In the genomic region with DNA sequence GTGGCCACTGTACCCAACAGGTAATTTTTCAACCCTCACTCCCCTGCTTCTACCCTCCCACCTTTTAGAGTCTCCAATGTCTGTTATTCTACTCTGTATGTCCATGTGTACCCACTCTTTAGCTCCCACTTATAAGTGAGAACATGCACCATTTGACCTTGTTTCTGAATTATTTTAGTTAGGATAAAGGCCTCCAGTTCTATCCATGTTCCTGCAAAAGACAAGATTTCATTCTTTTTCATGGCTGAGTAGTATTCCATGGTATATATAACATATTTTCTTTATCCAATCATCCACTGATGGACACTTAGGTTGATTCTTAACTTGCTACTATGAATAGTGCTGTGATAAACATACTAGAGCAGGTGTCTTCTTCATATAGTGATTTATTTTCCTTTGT, we compare ENCODE assay signal across 26 cellular contexts. TPM values are rescaled to one million over a fixed set of nuclear protein-coding genes. Genes with fewer than 3 reads are reported as not detected.
A peak's percentile ranks its signal among the peaks of the same experiment; 100 is the strongest.
DNase-seq lines count a peak whose midpoint lies in the region; ATAC-seq, FAIRE-seq and TF ChIP-seq lines count a peak whose summit lies in the region.
"Had no signal": no experiment of that assay in that cellular context is flagged by ENCODE, and none has a peak within 500 bp of the region (broad histone marks: within the 10 kb centered on the region; RNA-seq: fewer than 3 reads in every experiment).

No MANE protein-coding gene starts in this region.

- peak overlapping the region; percentile 94 for H3K27ac Mint-ChIP-seq in neural crest cell (ENCODE audit: unreplicated experiment)
- H3K27ac Mint-ChIP-seq in CD4-positive, alpha-beta T cell, result no peak overlapping the region
- H3K27ac Mint-ChIP-seq: B cell; CD4-positive, alpha-beta memory T cell; CD8-positive, alpha-beta memory T cell had no signal

- H3K4me1 ChIP-seq in HEK293 (ENCODE audit: control insufficient read depth, insufficient read depth, low read length) (no peaks in the 10 kb centered on the region), HepG2 (ENCODE audit: insufficient read depth, low read length) (peaks cover 95% of the 10 kb centered on the region), tibial artery (no peaks in the 10 kb centered on the region)

- no peaks in the 10 kb centered on the region for H4K20me1 ChIP-seq in HepG2 (ENCODE audit: insufficient read depth, low read length)
- H4K20me1 ChIP-seq: BLaER1 treated with 17β-estradiol and CSF1 and Interleukin-3, amounts not matched to agents 10 nM and 100 nM had no signal

- no peaks in the 10 kb centered on the region for H3K27me3 Mint-ChIP-seq in neural crest cell (ENCODE audit: low read depth)
- H3K27me3 Mint-ChIP-seq in CD4-positive, alpha-beta T cell, result no peaks in the 10 kb centered on the region
- H3K27me3 Mint-ChIP-seq: B cell; CD4-positive, alpha-beta memory T cell; CD8-positive, alpha-beta memory T cell had no signal

- H3K27me3 ChIP-seq in HepG2 (ENCODE audit: control insufficient read depth in 1 of 2, insufficient read depth in 2 of 2, low read length in 2 of 2) (no peaks in the 10 kb centered on the region), tibial artery (no peaks in the 10 kb centered on the region)
- no peaks in the 10 kb centered on the region for H3K27me3 ChIP-seq in CD4-positive, alpha-beta T cell (ENCODE audit: control insufficient read depth, insufficient read depth, low read length)
- H3K27me3 ChIP-seq: BLaER1 treated with 17β-estradiol and CSF1 and Interleukin-3, amounts not matched to agents 10 nM and 100 nM had no signal

- TF ChIP-seq EP300 in HepG2 (IDR thresholded peaks at IDR 0.05; ENCODE audit: low read depth in 2 of 2, low read length in 2 of 2) (no peak), HepG2 (CRISPR knock-in tag; IDR thresholded peaks at IDR 0.05; ENCODE audit: borderline replicate concordance) (no peak)

- no peaks in the 10 kb centered on the region for H3K9me3 Mint-ChIP-seq in neural crest cell
- H3K9me3 Mint-ChIP-seq in CD4-positive, alpha-beta T cell, result no peaks in the 10 kb centered on the region
- H3K9me3 Mint-ChIP-seq: CD4-positive, alpha-beta memory T cell; CD8-positive, alpha-beta memory T cell had no signal

- H3K9me3 ChIP-seq in HEK293 (ENCODE audit: control insufficient read depth, insufficient read depth, low read depth, low read length), result no peaks in the 10 kb centered on the region
- H3K9me3 ChIP-seq in HepG2 (ENCODE audit: low read length), result no peaks in the 10 kb centered on the region
- no peaks in the 10 kb centered on the region for H3K9me3 ChIP-seq in CD4-positive, alpha-beta T cell (ENCODE audit: control insufficient read depth, low read length)
- no peaks in the 10 kb centered on the region for H3K9me3 ChIP-seq in tibial artery

- TF ChIP-seq CTCF in HEK293 (tag by site-specific recombination; IDR thresholded peaks at IDR 0.05) (no peak), HepG2 (CRISPR knock-in tag; IDR thresholded peaks at IDR 0.05) (no peak), neural crest cell (conservative IDR thresholded peaks at IDR 0.05) (no peak), tibial artery (IDR thresholded peaks at IDR 0.05) (no peak)
- TF ChIP-seq CTCF in CD4-positive, alpha-beta T cell (IDR thresholded peaks at IDR 0.05), result no peak

- H3K4me3 ChIP-seq in HEK293 (ENCODE audit: low read depth, low read length) (no peak overlapping the region), HepG2 (replicated peaks in 1 of 3; ENCODE audit: insufficient read depth in 1 of 3, low read depth in 2 of 3, low read length in 3 of 3) (no peak overlapping the region), tibial artery (no peak overlapping the region)
- H3K4me3 ChIP-seq: BLaER1 treated with 17β-estradiol and CSF1 and Interleukin-3, amounts not matched to agents 10 nM and 100 nM; GM12878 had no signal

- FAIRE-seq in HepG2 (lab: Jason Lieb, UNC), result no peak
- FAIRE-seq: A204.1, GM12878, GM12892, GM18507 had no signal

- CTCF ChIA-PET in HEK293 (lab: Yijun Ruan, JAX), result no interaction called here
- CTCF ChIA-PET in HepG2 (lab: Yijun Ruan, JAX; ENCODE audit: low intra/inter-chr PET ratio, low total read pairs), result no interaction called here
- CTCF ChIA-PET in CD4-positive, alpha-beta T cell (lab: Charles Lee), result interaction anchor here (1.2 to 1.4 kb wide), 2 partner anchors 8 to 13 kb away, joined by 3 to 4 read pairs; no protein-coding TSS in a partner anchor

- H3K36me3 Mint-ChIP-seq in neural crest cell (ENCODE audit: low read depth), result peaks cover 5% of the 10 kb centered on the region
- peaks cover 40% of the 10 kb centered on the region for H3K36me3 Mint-ChIP-seq in CD4-positive, alpha-beta T cell (ENCODE audit: low read depth)

- H3K4me2 ChIP-seq in HepG2 (ENCODE audit: low read depth, low read length), result peak overlapping the region; percentile 43
- H3K4me2 ChIP-seq: BLaER1 treated with 17β-estradiol and CSF1 and Interleukin-3, amounts not matched to agents 10 nM and 100 nM had no signal

- POLR2A ChIA-PET in HEK293 (lab: Yijun Ruan, JAX) (no interaction called here), HepG2 (lab: Yijun Ruan, JAX) (interaction anchor here (1.0 to 1.6 kb wide), 2 partner anchors 11 to 42 kb away, joined by 3 read pairs; no protein-coding TSS in a partner anchor)
- POLR2A ChIA-PET in CD4-positive, alpha-beta T cell (lab: Charles Lee), result interaction anchor here (1.0 kb wide), 1 partner anchor 81 kb away, joined by 4 read pairs; no protein-coding TSS in a partner anchor

- peaks cover 15 to 21% of the 10 kb centered on the region in 2 experiments for H3K36me3 ChIP-seq in HEK293 (ENCODE audit: control insufficient read depth in 2 of 2, insufficient read depth in 1 of 2, low read length in 2 of 2)
- peaks cover 1 to 31% of the 10 kb centered on the region in 2 experiments; a peak in 4 of 5 replicates for H3K36me3 ChIP-seq in HepG2 (replicated peaks in 1 of 2; ENCODE audit: control insufficient read depth in 1 of 2, insufficient read depth in 2 of 2, low read length in 2 of 2)
- H3K36me3 ChIP-seq in tibial artery, result no peaks in the 10 kb centered on the region
- H3K36me3 ChIP-seq: BLaER1 treated with 17β-estradiol and CSF1 and Interleukin-3, amounts not matched to agents 10 nM and 100 nM had no signal

- no peak overlapping the region for H3K9ac ChIP-seq in HepG2 (ENCODE audit: insufficient read depth, low read depth, low read length)
- H3K9ac ChIP-seq: BLaER1 treated with 17β-estradiol and CSF1 and Interleukin-3, amounts not matched to agents 10 nM and 100 nM had no signal

- peaks cover 5% of the 10 kb centered on the region for H3K4me1 Mint-ChIP-seq in neural crest cell
- peaks cover 53% of the 10 kb centered on the region for H3K4me1 Mint-ChIP-seq in CD4-positive, alpha-beta T cell (ENCODE audit: low read depth)

- no peak for TF ChIP-seq RAD21 in HepG2 (CRISPR knock-in tag; IDR thresholded peaks at IDR 0.05)

- DNase-seq in HepG2 (ENCODE audit: low spot score) (no peak), neural crest cell (ENCODE audit: low read depth, low spot score) (no peak), tibial artery (no peak)
- DNase-seq in activated CD8-positive, alpha-beta memory T cell treated with anti-CD3 and anti-CD28 coated beads, Interleukin-2, amount 50 U/mL, for 48 hours, result no peak
- no peak for DNase-seq in CD4-positive, alpha-beta T cell
- DNase-seq: 8988T; AML-193; CD4-positive, alpha-beta memory T cell; CD8-positive, alpha-beta memory T cell; COR-L47; DMS 273 treated with DMSO at 0.1 percent for 48 hours; DMS153; DMS53; DMS79; DND-41; EL; GDM1 had no signal

- no peak for ATAC-seq in HepG2
- no peak for ATAC-seq in esophagus mucosa
- no peak for ATAC-seq in CD4-positive, alpha-beta T cell (ENCODE audit: poor library complexity)
- ATAC-seq: GM12878 had no signal

- H3K79me2 ChIP-seq in HepG2 (ENCODE audit: insufficient read depth, low read length), result peaks cover 54% of the 10 kb centered on the region

- H2AFZ ChIP-seq in HepG2 (ENCODE audit: low read length), result no peak overlapping the region

- intact Hi-C loops in HepG2 (cut with micrococcal nuclease; ENCODE audit: unreplicated experiment) (no loop called here), tibial artery (cut with DNase I; ENCODE audit: low total_unique reads) (no loop called here)
- intact Hi-C loops in CD4-positive, alpha-beta T cell (cut with DNase I, micrococcal nuclease), result loop anchor here in 1 of 2 experiments (5.0 kb wide), 1 partner anchor 35 kb away; a partner anchor contains a TSS

- in situ Hi-C loops in HepG2 (cut with HindIII; ENCODE audit: extremely low pct_ligation_motif_present, low pct_unique_long_range_greater_than_20kb), result no loop called here

- no TSS peak for BruUV-seq in HepG2 (replicated peaks; lab: Mats Ljungman, UMichigan)

- no peak overlapping the region for H3K27ac ChIP-seq in HEK293 (ENCODE audit: extremely low read depth, low read depth, low read length)
- peak overlapping the region; percentile 48 for H3K27ac ChIP-seq in HepG2 (ENCODE audit: extremely low read length, insufficient read depth, low read length)
- no peak overlapping the region for H3K27ac ChIP-seq in CD4-positive, alpha-beta T cell (ENCODE audit: low read depth, low read length)
- H3K27ac ChIP-seq in tibial artery, result no peak overlapping the region
- H3K27ac ChIP-seq: BLaER1 treated with 17β-estradiol and CSF1 and Interleukin-3, amounts not matched to agents 10 nM and 100 nM; C4-2B had no signal

- no peak for TF ChIP-seq POLR2A in HepG2 (IDR thresholded peaks at IDR 0.05; ENCODE audit: insufficient read depth in 1 of 2, low read depth in 2 of 2, low read length in 2 of 2)

- no peak overlapping the region for H3K4me3 Mint-ChIP-seq in neural crest cell
- no peak overlapping the region for H3K4me3 Mint-ChIP-seq in CD4-positive, alpha-beta T cell
- H3K4me3 Mint-ChIP-seq: B cell; CD4-positive, alpha-beta memory T cell; CD8-positive, alpha-beta memory T cell had no signal

RNA-seq across cellular contexts. Expression of a gene that starts 9.1 kb away (rescaled TPM):
- total RNA-seq in HepG2 (2016; rRNA removed; fragmentation: Illumina TruSeq; extraction: Trizol) (151 and 181 TPM in 2 replicates), neural crest cell (12.5 and 18.2 TPM in 2 replicates), esophagus mucosa (3.1 TPM)
- 20.8 and 20.9 TPM in 2 replicates for total RNA-seq in HepG2 (2016; cell fraction: cytosol; rRNA removed; fragmentation: Illumina TruSeq; extraction: Trizol; ENCODE audit: low read depth)
- total RNA-seq in HepG2 (2016; cell fraction: insoluble cytoplasmic fraction; rRNA removed; fragmentation: Illumina TruSeq; extraction: Trizol), result 143 and 194 TPM in 2 replicates
- total RNA-seq in HepG2 (2016; cell fraction: membrane; rRNA removed; fragmentation: Illumina TruSeq; extraction: Trizol), result 32.3 and 33.6 TPM in 2 replicates
- 129 and 136 TPM in 2 replicates for total RNA-seq in HepG2 (2016; cell fraction: nucleus; rRNA removed; fragmentation: Illumina TruSeq; extraction: Trizol)
- polyA plus RNA-seq in HepG2 (2011; rRNA removed), result 153 and 175 TPM in 2 replicates
- 103 and 140 TPM in 2 replicates for polyA plus RNA-seq in HepG2 (2011; cell fraction: cytosol; rRNA removed)
- 97.8 and 111 TPM in 2 replicates for polyA plus RNA-seq in HepG2 (2011; cell fraction: nucleus; rRNA removed)
- 154 and 170 TPM in 2 replicates for polyA plus RNA-seq in HepG2 (2012)
- 10.8 and 11.0 TPM in 2 replicates for polyA plus RNA-seq in HepG2 (2016; cell fraction: cytosol; fragmentation: Illumina TruSeq; extraction: Trizol; ENCODE audit: low read depth)
- polyA plus RNA-seq in HepG2 (2016; cell fraction: insoluble cytoplasmic fraction; fragmentation: Illumina TruSeq; extraction: Trizol; ENCODE audit: low read depth), result 162 and 177 TPM in 2 replicates
- polyA plus RNA-seq in HepG2 (2016; cell fraction: membrane; fragmentation: Illumina TruSeq; extraction: Trizol; ENCODE audit: low read depth), result 19.7 and 20.5 TPM in 2 replicates
- 75.4 and 82.9 TPM in 2 replicates for polyA plus RNA-seq in HepG2 (2016; cell fraction: nucleus; fragmentation: Illumina TruSeq; extraction: Trizol; ENCODE audit: insufficient read depth, low read depth)
- polyA minus RNA-seq in HepG2 (2011; rRNA and poly(A)+ RNA removed; ENCODE audit: low replicate concordance), result 5.0 and 112 TPM in 2 replicates
- 52.5 and 73.0 TPM in 2 replicates for polyA minus RNA-seq in HepG2 (2011; cell fraction: cytosol; rRNA and poly(A)+ RNA removed)
- polyA minus RNA-seq in HepG2 (2011; cell fraction: nucleus; rRNA and poly(A)+ RNA removed), result 221 and 291 TPM in 2 replicates
- total RNA-seq in CD4-positive, alpha-beta T cell, result 10 to 100 TPM in 1 of 2 experiments, 1 to 10 TPM in 1; 9.1 to 10.3 TPM

RNA-seq across cellular contexts. Expression of a gene that starts 9.2 kb away (rescaled TPM):
- total RNA-seq in HepG2 (2016; rRNA removed; fragmentation: Illumina TruSeq; extraction: Trizol), result 4.3 and 4.5 TPM in 2 replicates
- total RNA-seq in HepG2 (2016; cell fraction: cytosol; rRNA removed; fragmentation: Illumina TruSeq; extraction: Trizol; ENCODE audit: low read depth), result 1.1 and 1.2 TPM in 2 replicates
- 4.0 and 5.3 TPM in 2 replicates for total RNA-seq in HepG2 (2016; cell fraction: insoluble cytoplasmic fraction; rRNA removed; fragmentation: Illumina TruSeq; extraction: Trizol)
- 3.7 and 4.4 TPM in 2 replicates for total RNA-seq in HepG2 (2016; cell fraction: membrane; rRNA removed; fragmentation: Illumina TruSeq; extraction: Trizol)
- total RNA-seq in HepG2 (2016; cell fraction: nucleus; rRNA removed; fragmentation: Illumina TruSeq; extraction: Trizol), result 3.6 TPM in 2 replicates
- 1.5 and 2.1 TPM in 2 replicates for polyA plus RNA-seq in HepG2 (2011; rRNA removed)
- polyA plus RNA-seq in HepG2 (2011; cell fraction: cytosol; rRNA removed), result 1.5 and 2.6 TPM in 2 replicates
- polyA plus RNA-seq in HepG2 (2011; cell fraction: nucleus; rRNA removed), result 0.71 and 0.80 TPM in 2 replicates
- 5.4 and 6.9 TPM in 2 replicates for polyA plus RNA-seq in HepG2 (2012)
- polyA plus RNA-seq in HepG2 (2016; cell fraction: cytosol; fragmentation: Illumina TruSeq; extraction: Trizol; ENCODE audit: low read depth), result 0.60 and 0.85 TPM in 2 replicates
- polyA plus RNA-seq in HepG2 (2016; cell fraction: insoluble cytoplasmic fraction; fragmentation: Illumina TruSeq; extraction: Trizol; ENCODE audit: low read depth), result 2.9 and 4.2 TPM in 2 replicates
- polyA plus RNA-seq in HepG2 (2016; cell fraction: membrane; fragmentation: Illumina TruSeq; extraction: Trizol; ENCODE audit: low read depth), result 1.7 and 1.8 TPM in 2 replicates
- polyA plus RNA-seq in HepG2 (2016; cell fraction: nucleus; fragmentation: Illumina TruSeq; extraction: Trizol; ENCODE audit: insufficient read depth, low read depth), result 5.0 and 6.2 TPM in 2 replicates
- polyA minus RNA-seq in HepG2 (2011; rRNA and poly(A)+ RNA removed; ENCODE audit: low replicate concordance), result 6.2 TPM in 1 of 2 replicates, not detected in the other
- polyA minus RNA-seq in HepG2 (2011; cell fraction: cytosol; rRNA and poly(A)+ RNA removed), result 2.0 and 2.7 TPM in 2 replicates
- polyA minus RNA-seq in HepG2 (2011; cell fraction: nucleus; rRNA and poly(A)+ RNA removed), result 1.4 and 2.6 TPM in 2 replicates
- 29.7 and 34.8 TPM in 2 replicates for total RNA-seq in neural crest cell
- 0.04 TPM for total RNA-seq in esophagus mucosa
- under 1 TPM; 0.27 to 0.53 TPM for total RNA-seq in CD4-positive, alpha-beta T cell

RNA-seq across cellular contexts. Expression of a gene that starts 36.7 kb away (rescaled TPM):
- total RNA-seq in HepG2 (2016; rRNA removed; fragmentation: Illumina TruSeq; extraction: Trizol) (454 and 733 TPM in 2 replicates), neural crest cell (508 and 524 TPM in 2 replicates), esophagus mucosa (198 TPM)
- 40.2 and 45.7 TPM in 2 replicates for total RNA-seq in HepG2 (2016; cell fraction: cytosol; rRNA removed; fragmentation: Illumina TruSeq; extraction: Trizol; ENCODE audit: low read depth)
- 445 and 739 TPM in 2 replicates for total RNA-seq in HepG2 (2016; cell fraction: insoluble cytoplasmic fraction; rRNA removed; fragmentation: Illumina TruSeq; extraction: Trizol)
- 92.3 and 106 TPM in 2 replicates for total RNA-seq in HepG2 (2016; cell fraction: membrane; rRNA removed; fragmentation: Illumina TruSeq; extraction: Trizol)
- 346 and 369 TPM in 2 replicates for total RNA-seq in HepG2 (2016; cell fraction: nucleus; rRNA removed; fragmentation: Illumina TruSeq; extraction: Trizol)
- 215 and 264 TPM in 2 replicates for polyA plus RNA-seq in HepG2 (2011; rRNA removed)
- polyA plus RNA-seq in HepG2 (2011; cell fraction: cytosol; rRNA removed), result 129 and 152 TPM in 2 replicates
- 61.2 and 69.5 TPM in 2 replicates for polyA plus RNA-seq in HepG2 (2011; cell fraction: nucleus; rRNA removed)
- 143 and 176 TPM in 2 replicates for polyA plus RNA-seq in HepG2 (2012)
- 21.5 and 24.7 TPM in 2 replicates for polyA plus RNA-seq in HepG2 (2016; cell fraction: cytosol; fragmentation: Illumina TruSeq; extraction: Trizol; ENCODE audit: low read depth)
- 503 and 513 TPM in 2 replicates for polyA plus RNA-seq in HepG2 (2016; cell fraction: insoluble cytoplasmic fraction; fragmentation: Illumina TruSeq; extraction: Trizol; ENCODE audit: low read depth)
- 41.2 and 52.0 TPM in 2 replicates for polyA plus RNA-seq in HepG2 (2016; cell fraction: membrane; fragmentation: Illumina TruSeq; extraction: Trizol; ENCODE audit: low read depth)
- polyA plus RNA-seq in HepG2 (2016; cell fraction: nucleus; fragmentation: Illumina TruSeq; extraction: Trizol; ENCODE audit: insufficient read depth, low read depth), result 228 and 232 TPM in 2 replicates
- polyA minus RNA-seq in HepG2 (2011; rRNA and poly(A)+ RNA removed; ENCODE audit: low replicate concordance), result 569 and 652 TPM in 2 replicates
- polyA minus RNA-seq in HepG2 (2011; cell fraction: cytosol; rRNA and poly(A)+ RNA removed), result 159 and 172 TPM in 2 replicates
- 290 and 331 TPM in 2 replicates for polyA minus RNA-seq in HepG2 (2011; cell fraction: nucleus; rRNA and poly(A)+ RNA removed)
- total RNA-seq in CD4-positive, alpha-beta T cell, result 100 to 1,000 TPM; 126 to 129 TPM

RNA-seq across cellular contexts. Expression of a gene that starts 59.1 kb away (rescaled TPM):
- total RNA-seq in HepG2 (2016; rRNA removed; fragmentation: Illumina TruSeq; extraction: Trizol) (23.3 and 26.4 TPM in 2 replicates), neural crest cell (9.1 and 10.4 TPM in 2 replicates), esophagus mucosa (61.9 TPM)
- total RNA-seq in HepG2 (2016; cell fraction: cytosol; rRNA removed; fragmentation: Illumina TruSeq; extraction: Trizol; ENCODE audit: low read depth), result 6.9 and 11.0 TPM in 2 replicates
- 22.5 and 23.8 TPM in 2 replicates for total RNA-seq in HepG2 (2016; cell fraction: insoluble cytoplasmic fraction; rRNA removed; fragmentation: Illumina TruSeq; extraction: Trizol)
- total RNA-seq in HepG2 (2016; cell fraction: membrane; rRNA removed; fragmentation: Illumina TruSeq; extraction: Trizol), result 27.6 and 31.1 TPM in 2 replicates
- 22.1 and 26.5 TPM in 2 replicates for total RNA-seq in HepG2 (2016; cell fraction: nucleus; rRNA removed; fragmentation: Illumina TruSeq; extraction: Trizol)
- 7.3 and 7.5 TPM in 2 replicates for polyA plus RNA-seq in HepG2 (2011; rRNA removed)
- polyA plus RNA-seq in HepG2 (2011; cell fraction: cytosol; rRNA removed), result 2.8 and 3.0 TPM in 2 replicates
- 10.6 and 11.6 TPM in 2 replicates for polyA plus RNA-seq in HepG2 (2011; cell fraction: nucleus; rRNA removed)
- 7.0 and 9.3 TPM in 2 replicates for polyA plus RNA-seq in HepG2 (2012)
- polyA plus RNA-seq in HepG2 (2016; cell fraction: cytosol; fragmentation: Illumina TruSeq; extraction: Trizol; ENCODE audit: low read depth), result 10.0 and 14.5 TPM in 2 replicates
- 24.4 and 25.1 TPM in 2 replicates for polyA plus RNA-seq in HepG2 (2016; cell fraction: insoluble cytoplasmic fraction; fragmentation: Illumina TruSeq; extraction: Trizol; ENCODE audit: low read depth)
- polyA plus RNA-seq in HepG2 (2016; cell fraction: membrane; fragmentation: Illumina TruSeq; extraction: Trizol; ENCODE audit: low read depth), result 20.9 and 23.0 TPM in 2 replicates
- 32.8 and 32.9 TPM in 2 replicates for polyA plus RNA-seq in HepG2 (2016; cell fraction: nucleus; fragmentation: Illumina TruSeq; extraction: Trizol; ENCODE audit: insufficient read depth, low read depth)
- polyA minus RNA-seq in HepG2 (2011; rRNA and poly(A)+ RNA removed; ENCODE audit: low replicate concordance), result 3.6 and 3.9 TPM in 2 replicates
- 4.0 and 4.3 TPM in 2 replicates for polyA minus RNA-seq in HepG2 (2011; cell fraction: cytosol; rRNA and poly(A)+ RNA removed)
- polyA minus RNA-seq in HepG2 (2011; cell fraction: nucleus; rRNA and poly(A)+ RNA removed), result 19.2 and 20.6 TPM in 2 replicates
- total RNA-seq in CD4-positive, alpha-beta T cell, result 1 to 10 TPM; 1.8 to 2.8 TPM
